18 cellular contexts compared by ENCODE assay signal in genomic region chr17:1732241-1733046, GRCh38. TPM values are rescaled to one million over a fixed set of nuclear protein-coding genes. Genes with fewer than 3 reads are reported as not detected.
"Had no signal": no experiment of that assay in that cellular context is flagged by ENCODE, and none has a peak within 500 bp of the region (broad histone marks: within the 10 kb centered on the region; RNA-seq: fewer than 3 reads in every experiment).

No MANE protein-coding gene starts in this region.

- H3K4me1 ChIP-seq: ascending aorta had no signal

- H3K27ac ChIP-seq: ascending aorta, neutrophil had no signal

- H3K27ac Mint-ChIP-seq: activated CD8-positive, alpha-beta T cell treated with anti-CD3 and anti-CD28 coated beads, Interleukin-2, amount 10 ng/mL, durations not matched to agents 7 days and 5 days; activated naive CD8-positive, alpha-beta T cell treated with anti-CD3 and anti-CD28 coated beads, Interleukin-2, amount 10 ng/mL, durations not matched to agents 7 days and 5 days; T-helper 17 cell had no signal

- H3K27me3 Mint-ChIP-seq: activated naive CD8-positive, alpha-beta T cell treated with anti-CD3 and anti-CD28 coated beads, Interleukin-2, amount 10 ng/mL, durations not matched to agents 7 days and 5 days; naive thymus-derived CD4-positive, alpha-beta T cell; T-helper 17 cell had no signal

- H3K9me3 ChIP-seq: ascending aorta, breast epithelium, gastroesophageal sphincter, neutrophil, transverse colon had no signal

- H3K4me3 ChIP-seq: ascending aorta, breast epithelium, gastroesophageal sphincter, lung, transverse colon had no signal

- H3K27me3 ChIP-seq: ascending aorta, breast epithelium, gastroesophageal sphincter, neutrophil, transverse colon had no signal

- H3K36me3 ChIP-seq: breast epithelium had no signal

- FAIRE-seq: islet of Langerhans had no signal

- DNase-seq: activated CD4-positive, alpha-beta T cell treated with anti-CD3 and anti-CD28 coated beads for 4 hours; activated CD8-positive, alpha-beta memory T cell treated with anti-CD3 and anti-CD28 coated beads, Interleukin-2, amount 50 U/mL, for 4 hours; activated CD8-positive, alpha-beta T cell treated with anti-CD3 and anti-CD28 coated beads, Interleukin-2, amount 10 ng/mL, durations not matched to agents 7 days and 5 days; activated naive CD8-positive, alpha-beta T cell treated with anti-CD3 and anti-CD28 coated beads, Interleukin-2, amount 10 ng/mL, durations not matched to agents 7 days and 5 days; retina; stimulated activated CD4-positive, alpha-beta T cell treated with anti-CD3 and anti-CD28 coated beads, Interleukin-2, amount 100 ng/mL, for 48 hours; stimulated activated naive CD4-positive, alpha-beta T cell treated with Interleukin-2 at 50 U/mL for 16 hours; substantia nigra; T-helper 17 cell; transverse colon had no signal

- ATAC-seq: activated CD8-positive, alpha-beta T cell treated with anti-CD3 and anti-CD28 coated beads, Interleukin-2, amount 10 ng/mL, durations not matched to agents 7 days and 5 days; gastroesophageal sphincter; naive thymus-derived CD4-positive, alpha-beta T cell; T-helper 17 cell had no signal

- H3K4me3 Mint-ChIP-seq: activated CD8-positive, alpha-beta T cell treated with anti-CD3 and anti-CD28 coated beads, Interleukin-2, amount 10 ng/mL, durations not matched to agents 7 days and 5 days; activated naive CD8-positive, alpha-beta T cell treated with anti-CD3 and anti-CD28 coated beads, Interleukin-2, amount 10 ng/mL, durations not matched to agents 7 days and 5 days; naive thymus-derived CD4-positive, alpha-beta T cell; T-helper 17 cell had no signal

- H3K9me3 Mint-ChIP-seq: activated naive CD8-positive, alpha-beta T cell treated with anti-CD3 and anti-CD28 coated beads, Interleukin-2, amount 10 ng/mL, durations not matched to agents 7 days and 5 days; naive thymus-derived CD4-positive, alpha-beta T cell had no signal

RNA-seq across cellular contexts. Expression of gene SERPINF2, which starts 10.2 kb away (rescaled TPM):
- polyA plus RNA-seq: naive thymus-derived CD4-positive, alpha-beta T cell had no signal

RNA-seq across cellular contexts. Expression of gene TLCD2, which starts 22.3 kb away (rescaled TPM):
- polyA plus RNA-seq: naive thymus-derived CD4-positive, alpha-beta T cell had no signal

RNA-seq across cellular contexts. Expression of gene SERPINF1, which starts 29.4 kb away (rescaled TPM):
- total RNA-seq: dermis microvascular lymphatic vessel endothelial cell had no signal
